ENCODE assay signal across 9 cellular contexts in the genomic region with DNA sequence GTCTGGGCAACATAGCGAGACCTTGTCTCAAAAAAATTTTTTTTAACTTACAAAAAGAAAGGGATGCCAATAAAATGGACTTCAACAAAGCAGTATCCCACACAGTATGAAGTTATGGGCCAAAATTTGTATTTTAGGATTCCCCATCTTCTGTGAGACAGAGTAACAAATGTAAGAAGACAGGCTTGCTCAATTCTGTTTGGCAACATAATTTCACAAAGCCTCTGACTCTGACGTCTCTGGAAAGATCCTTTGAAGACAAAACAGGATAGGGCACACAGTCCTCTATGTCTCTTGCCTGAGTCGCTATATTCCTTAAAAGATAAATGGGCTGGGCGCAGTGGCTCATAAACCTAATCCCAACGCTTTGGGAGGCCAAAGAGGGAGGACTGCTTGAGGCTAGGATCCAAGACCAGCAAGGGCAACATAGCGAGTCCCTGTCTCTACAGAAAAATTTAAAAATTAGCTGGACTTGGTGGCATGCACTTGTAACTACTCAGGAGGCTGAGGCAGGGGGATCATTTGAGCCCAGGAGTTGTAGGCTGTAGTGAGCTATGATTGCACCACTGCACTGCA. TPM values are rescaled to one million over a fixed set of nuclear protein-coding genes. Genes with fewer than 3 reads are reported as not detected.
DNase-seq lines count a peak whose midpoint lies in the region; ATAC-seq lines count a peak whose summit lies in the region.
"Had no signal": no experiment of that assay in that cellular context is flagged by ENCODE, and none has a peak within 500 bp of the region (broad histone marks: within the 10 kb centered on the region; RNA-seq: fewer than 3 reads in every experiment).

No MANE protein-coding gene starts in this region.

- H3K9me3 ChIP-seq in iPS-18c (ENCODE audit: control insufficient read depth, insufficient read depth, low read length) (no peaks in the 10 kb centered on the region), stomach smooth muscle (ENCODE audit: control insufficient read depth in 2 of 2, low read length in 2 of 2) (no peaks in the 10 kb centered on the region)

- DNase-seq in NOMO-1 treated with DMSO at 0.1 percent for 48 hours (lab: John Stamatoyannopoulos, UW; ENCODE audit: unreplicated experiment) (peak; percentile 13), NOMO-1 treated with dmso at 0.1 percent for 144 hours (lab: John Stamatoyannopoulos, UW; ENCODE audit: unreplicated experiment) (no peak), NCI-H748 treated with DMSO at 0.1 percent for 48 hours (lab: John Stamatoyannopoulos, UW) (no peak)

- peaks cover 10% of the 10 kb centered on the region for H3K4me1 ChIP-seq in stomach smooth muscle (ENCODE audit: control insufficient read depth, insufficient read depth, low read length)

- no peaks in the 10 kb centered on the region for H3K9me3 Mint-ChIP-seq in activated T-helper 17 cell treated with anti-CD3 and anti-CD28 coated beads, Interleukin-2, amount 50 U/mL, for 72 hours

- H3K36me3 Mint-ChIP-seq in activated T-helper 17 cell treated with anti-CD3 and anti-CD28 coated beads, Interleukin-2, amount 50 U/mL, for 72 hours (ENCODE audit: low read depth): peaks cover 4% of the 10 kb centered on the region

- H3K27me3 Mint-ChIP-seq in activated T-helper 17 cell treated with anti-CD3 and anti-CD28 coated beads, Interleukin-2, amount 50 U/mL, for 72 hours: no peaks in the 10 kb centered on the region

- H3K27ac Mint-ChIP-seq in activated T-helper 17 cell treated with anti-CD3 and anti-CD28 coated beads, Interleukin-2, amount 50 U/mL, for 72 hours: peak overlapping the region; percentile 85

- ATAC-seq in activated T-helper 17 cell treated with anti-CD3 and anti-CD28 coated beads, Interleukin-2, amount 50 U/mL, for 72 hours (replicated peaks): no peak
- no peak for ATAC-seq in HG03520 (IDR thresholded peaks at IDR 0.05; ENCODE audit: unreplicated experiment)
- ATAC-seq in HG02610 (IDR thresholded peaks at IDR 0.05; ENCODE audit: unreplicated experiment): no peak

- peak overlapping the region; percentile 98 for H3K27ac ChIP-seq in stomach smooth muscle (ENCODE audit: low read length)

- no peaks in the 10 kb centered on the region for H3K36me3 ChIP-seq in stomach smooth muscle (ENCODE audit: control insufficient read depth in 2 of 2, insufficient read depth in 2 of 2, low read length in 2 of 2)

- H3K4me3 Mint-ChIP-seq in activated T-helper 17 cell treated with anti-CD3 and anti-CD28 coated beads, Interleukin-2, amount 50 U/mL, for 72 hours: peak overlapping the region; percentile 86

- H3K4me3 ChIP-seq in iPS-18c (ENCODE audit: insufficient read depth, low read depth, low read length) (peak overlapping the region; percentile 89), stomach smooth muscle (ENCODE audit: low read length in 2 of 2) (peak overlapping the region; percentile 90 to 92)

- H3K9ac ChIP-seq in stomach smooth muscle (ENCODE audit: low read length in 2 of 2): peak overlapping the region; percentile 84 to 95

- H3K27me3 ChIP-seq in stomach smooth muscle (ENCODE audit: control insufficient read depth in 1 of 2, insufficient read depth in 2 of 2, low read length in 2 of 2): peaks cover 0 to 8% of the 10 kb centered on the region in 2 donors

- no peaks in the 10 kb centered on the region for H3K4me1 Mint-ChIP-seq in activated T-helper 17 cell treated with anti-CD3 and anti-CD28 coated beads, Interleukin-2, amount 50 U/mL, for 72 hours

RNA-seq across cellular contexts. Expression of gene HOMEZ, which starts 1.1 kb away (rescaled TPM):
- total RNA-seq in activated T-helper 17 cell treated with anti-CD3 and anti-CD28 coated beads, Interleukin-2, amount 50 U/mL, for 72 hours: 10 to 100 TPM in 1 of 2 donors, 1 to 10 TPM in 1; 8.4 to 10.3 TPM

RNA-seq across cellular contexts. Expression of gene PPP1R3E, which starts 15.7 kb away (rescaled TPM):
- total RNA-seq in activated T-helper 17 cell treated with anti-CD3 and anti-CD28 coated beads, Interleukin-2, amount 50 U/mL, for 72 hours: 10 to 100 TPM; 21.1 to 68.8 TPM

RNA-seq across cellular contexts. Expression of gene BCL2L2, which starts 19.6 kb away (rescaled TPM):
- total RNA-seq in activated T-helper 17 cell treated with anti-CD3 and anti-CD28 coated beads, Interleukin-2, amount 50 U/mL, for 72 hours: 1 to 10 TPM; 1.2 to 2.9 TPM

RNA-seq across cellular contexts. Expression of gene PABPN1, which starts 34.3 kb away (rescaled TPM):
- 100 to 1,000 TPM; 163 to 239 TPM for total RNA-seq in activated T-helper 17 cell treated with anti-CD3 and anti-CD28 coated beads, Interleukin-2, amount 50 U/mL, for 72 hours

RNA-seq across cellular contexts. Expression of gene RNF212B, which starts 49.3 kb away (rescaled TPM):
- not detected for total RNA-seq in activated T-helper 17 cell treated with anti-CD3 and anti-CD28 coated beads, Interleukin-2, amount 50 U/mL, for 72 hours
- total RNA-seq: lung microvascular endothelial cell had no signal
